Comparison of ENCODE assay signal across 1 cellular context in genomic region chr2:199955339-199956061, GRCh38.
A peak's percentile ranks its signal among the peaks of the same experiment; 100 is the strongest.
TF ChIP-seq lines count a peak whose summit lies in the region.

TSS of gene MAIP1 (plus strand) at chr2:199955582. CDS start at chr2:199955799, 217 bp downstream.
A gene with protein sequence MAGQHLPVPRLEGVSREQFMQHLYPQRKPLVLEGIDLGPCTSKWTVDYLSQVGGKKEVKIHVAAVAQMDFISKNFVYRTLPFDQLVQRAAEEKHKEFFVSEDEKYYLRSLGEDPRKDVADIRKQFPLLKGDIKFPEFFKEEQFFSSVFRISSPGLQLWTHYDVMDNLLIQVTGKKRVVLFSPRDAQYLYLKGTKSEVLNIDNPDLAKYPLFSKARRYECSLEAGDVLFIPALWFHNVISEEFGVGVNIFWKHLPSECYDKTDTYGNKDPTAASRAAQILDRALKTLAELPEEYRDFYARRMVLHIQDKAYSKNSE (minus strand): TSS chr2:199955491. CDS start chr2:199955470, 21 bp downstream.

TF ChIP-seq in HepG2, 621 proteins besides CTCF, POLR2A, EP300 and RAD21 (continued from another document and continues in another):
- TF ChIP-seq ZNF891 (CRISPR knock-in tag; IDR thresholded peaks at IDR 0.05), result peak; percentile 90; the same call in 1 of the 2 replicates
- no peak for TF ChIP-seq MEIS2 (CRISPR knock-in tag; IDR thresholded peaks at IDR 0.05)
- TF ChIP-seq, protein P1, sequence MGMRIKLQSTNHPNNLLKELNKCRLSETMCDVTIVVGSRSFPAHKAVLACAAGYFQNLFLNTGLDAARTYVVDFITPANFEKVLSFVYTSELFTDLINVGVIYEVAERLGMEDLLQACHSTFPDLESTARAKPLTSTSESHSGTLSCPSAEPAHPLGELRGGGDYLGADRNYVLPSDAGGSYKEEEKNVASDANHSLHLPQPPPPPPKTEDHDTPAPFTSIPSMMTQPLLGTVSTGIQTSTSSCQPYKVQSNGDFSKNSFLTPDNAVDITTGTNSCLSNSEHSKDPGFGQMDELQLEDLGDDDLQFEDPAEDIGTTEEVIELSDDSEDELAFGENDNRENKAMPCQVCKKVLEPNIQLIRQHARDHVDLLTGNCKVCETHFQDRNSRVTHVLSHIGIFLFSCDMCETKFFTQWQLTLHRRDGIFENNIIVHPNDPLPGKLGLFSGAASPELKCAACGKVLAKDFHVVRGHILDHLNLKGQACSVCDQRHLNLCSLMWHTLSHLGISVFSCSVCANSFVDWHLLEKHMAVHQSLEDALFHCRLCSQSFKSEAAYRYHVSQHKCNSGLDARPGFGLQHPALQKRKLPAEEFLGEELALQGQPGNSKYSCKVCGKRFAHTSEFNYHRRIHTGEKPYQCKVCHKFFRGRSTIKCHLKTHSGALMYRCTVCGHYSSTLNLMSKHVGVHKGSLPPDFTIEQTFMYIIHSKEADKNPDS (CRISPR knock-in tag; IDR thresholded peaks at IDR 0.05), result peak; percentile 70; the same call in 1 of the 2 replicates
- TF ChIP-seq ZFYVE20 (CRISPR knock-in tag; IDR thresholded peaks at IDR 0.05; ENCODE audit: borderline replicate concordance, low read depth), result no peak
- peak; percentile 97 for TF ChIP-seq ZNF547 (CRISPR knock-in tag; IDR thresholded peaks at IDR 0.05)
- TF ChIP-seq ATF2 (CRISPR knock-in tag; IDR thresholded peaks at IDR 0.05), result peak; percentile 68
- TF ChIP-seq PCBP1 (IDR thresholded peaks at IDR 0.05; ENCODE audit: borderline replicate concordance, low read depth, low read length), result peak; percentile 95
- peak; percentile 69 for TF ChIP-seq ZC3H13 (CRISPR knock-in tag; IDR thresholded peaks at IDR 0.05)
- TF ChIP-seq ZFAT (CRISPR knock-in tag; conservative IDR thresholded peaks at IDR 0.05), result no peak; the same call in 1 of the 2 replicates
- peak; percentile 76 for TF ChIP-seq SPEN (CRISPR knock-in tag; IDR thresholded peaks at IDR 0.05; ENCODE audit: low read depth)
- TF ChIP-seq POGZ (CRISPR knock-in tag; IDR thresholded peaks at IDR 0.05), result peak; percentile 99
- no peak for TF ChIP-seq ZNF510 (CRISPR knock-in tag; IDR thresholded peaks at IDR 0.05; ENCODE audit: low read depth)
- TF ChIP-seq, protein P2, sequence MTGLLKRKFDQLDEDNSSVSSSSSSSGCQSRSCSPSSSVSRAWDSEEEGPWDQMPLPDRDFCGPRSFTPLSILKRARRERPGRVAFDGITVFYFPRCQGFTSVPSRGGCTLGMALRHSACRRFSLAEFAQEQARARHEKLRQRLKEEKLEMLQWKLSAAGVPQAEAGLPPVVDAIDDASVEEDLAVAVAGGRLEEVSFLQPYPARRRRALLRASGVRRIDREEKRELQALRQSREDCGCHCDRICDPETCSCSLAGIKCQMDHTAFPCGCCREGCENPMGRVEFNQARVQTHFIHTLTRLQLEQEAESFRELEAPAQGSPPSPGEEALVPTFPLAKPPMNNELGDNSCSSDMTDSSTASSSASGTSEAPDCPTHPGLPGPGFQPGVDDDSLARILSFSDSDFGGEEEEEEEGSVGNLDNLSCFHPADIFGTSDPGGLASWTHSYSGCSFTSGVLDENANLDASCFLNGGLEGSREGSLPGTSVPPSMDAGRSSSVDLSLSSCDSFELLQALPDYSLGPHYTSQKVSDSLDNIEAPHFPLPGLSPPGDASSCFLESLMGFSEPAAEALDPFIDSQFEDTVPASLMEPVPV (CRISPR knock-in tag; IDR thresholded peaks at IDR 0.05), result peak; percentile 99; the same call in 1 of the 2 replicates
- TF ChIP-seq GLMP (CRISPR knock-in tag; IDR thresholded peaks at IDR 0.05; ENCODE audit: borderline replicate concordance), result 0 out of 2 replicates have a peak, but pooled peaks have one; percentile 21
- peak; percentile 84 for TF ChIP-seq MED1 (CRISPR knock-in tag; IDR thresholded peaks at IDR 0.05)
- TF ChIP-seq SMAD1 (CRISPR knock-in tag; IDR thresholded peaks at IDR 0.05; ENCODE audit: borderline replicate concordance, low read depth), result peak; percentile 95
- peak; percentile 87 for TF ChIP-seq ZNF704 (CRISPR knock-in tag; IDR thresholded peaks at IDR 0.05; ENCODE audit: borderline replicate concordance)
- TF ChIP-seq NFE2 (CRISPR knock-in tag; IDR thresholded peaks at IDR 0.05), result no peak
- TF ChIP-seq ZNF282 (IDR thresholded peaks at IDR 0.05; ENCODE audit: partially characterized antibody), result no peak
- 0 out of 2 replicates have a peak, but pooled peaks have one; percentile 58 for TF ChIP-seq ZSCAN22 (CRISPR knock-in tag; IDR thresholded peaks at IDR 0.05)
- TF ChIP-seq BHLHE40 (IDR thresholded peaks at IDR 0.05; ENCODE audit: low read length), result peak; percentile 35; the same call in 1 of the 2 replicates
- TF ChIP-seq SKIL (CRISPR knock-in tag; IDR thresholded peaks at IDR 0.05; ENCODE audit: borderline replicate concordance), result peak; percentile 32; the same call in 1 of the 2 replicates
- TF ChIP-seq RXRB (CRISPR knock-in tag; IDR thresholded peaks at IDR 0.05; ENCODE audit: borderline replicate concordance), result peak; percentile 79
- TF ChIP-seq DNMT1 (CRISPR knock-in tag; IDR thresholded peaks at IDR 0.05), result 0 out of 2 replicates have a peak, but pooled peaks have one; percentile 25
- peak; percentile 98 for TF ChIP-seq ZSCAN30 (CRISPR knock-in tag; IDR thresholded peaks at IDR 0.05)
- peak; percentile 92 for TF ChIP-seq MXD3 (CRISPR knock-in tag; IDR thresholded peaks at IDR 0.05)
- TF ChIP-seq MED8 (CRISPR knock-in tag; IDR thresholded peaks at IDR 0.05; ENCODE audit: insufficient replicate concordance), result peak; percentile 98
- no peak for TF ChIP-seq MBD4 (IDR thresholded peaks at IDR 0.05; ENCODE audit: borderline replicate concordance, low read length)
- TF ChIP-seq, protein P3, sequence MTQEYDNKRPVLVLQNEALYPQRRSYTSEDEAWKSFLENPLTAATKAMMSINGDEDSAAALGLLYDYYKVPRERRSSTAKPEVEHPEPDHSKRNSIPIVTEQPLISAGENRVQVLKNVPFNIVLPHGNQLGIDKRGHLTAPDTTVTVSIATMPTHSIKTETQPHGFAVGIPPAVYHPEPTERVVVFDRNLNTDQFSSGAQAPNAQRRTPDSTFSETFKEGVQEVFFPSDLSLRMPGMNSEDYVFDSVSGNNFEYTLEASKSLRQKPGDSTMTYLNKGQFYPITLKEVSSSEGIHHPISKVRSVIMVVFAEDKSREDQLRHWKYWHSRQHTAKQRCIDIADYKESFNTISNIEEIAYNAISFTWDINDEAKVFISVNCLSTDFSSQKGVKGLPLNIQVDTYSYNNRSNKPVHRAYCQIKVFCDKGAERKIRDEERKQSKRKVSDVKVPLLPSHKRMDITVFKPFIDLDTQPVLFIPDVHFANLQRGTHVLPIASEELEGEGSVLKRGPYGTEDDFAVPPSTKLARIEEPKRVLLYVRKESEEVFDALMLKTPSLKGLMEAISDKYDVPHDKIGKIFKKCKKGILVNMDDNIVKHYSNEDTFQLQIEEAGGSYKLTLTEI (CRISPR knock-in tag; conservative IDR thresholded peaks at IDR 0.05), result no peak
- TF ChIP-seq BRF2 (CRISPR knock-in tag; IDR thresholded peaks at IDR 0.05), result peak; percentile 85; the same call in 1 of the 2 replicates
- peak; percentile 90; the same call in 1 of the 2 replicates for TF ChIP-seq ZNF468 (CRISPR knock-in tag; IDR thresholded peaks at IDR 0.05)
- no peak; the same call in 1 of the 2 replicates for TF ChIP-seq MAF1 (CRISPR knock-in tag; IDR thresholded peaks at IDR 0.05; ENCODE audit: borderline replicate concordance)
- peak; percentile 98 for TF ChIP-seq CBX1 (IDR thresholded peaks at IDR 0.05; ENCODE audit: low read depth)
- TF ChIP-seq THAP7 (CRISPR knock-in tag; IDR thresholded peaks at IDR 0.05), result peak; percentile 93
- TF ChIP-seq REST (IDR thresholded peaks at IDR 0.05; ENCODE audit: borderline replicate concordance in 1 of 2, low read depth in 1 of 2, low read length in 2 of 2), result peak in 1 of 2 experiments; percentile 34; a peak in 1 of 4 replicates
- peak; percentile 98 for TF ChIP-seq ATF7-NPFF (CRISPR knock-in tag; IDR thresholded peaks at IDR 0.05; ENCODE audit: low read depth)
- TF ChIP-seq ZNF672 (CRISPR knock-in tag; IDR thresholded peaks at IDR 0.05), result no peak
- TF ChIP-seq MEIS1 (CRISPR knock-in tag; IDR thresholded peaks at IDR 0.05; ENCODE audit: borderline replicate concordance), result peak; percentile 83; the same call in 1 of the 2 replicates
- TF ChIP-seq ZBTB42 (CRISPR knock-in tag; IDR thresholded peaks at IDR 0.05), result peak; percentile 92; the same call in 1 of the 2 replicates
- TF ChIP-seq NCOA5 (CRISPR knock-in tag; IDR thresholded peaks at IDR 0.05), result no peak
- TF ChIP-seq DMAP1 (CRISPR knock-in tag; IDR thresholded peaks at IDR 0.05), result peak; percentile 94
- 0 out of 2 replicates have a peak, but pooled peaks have one; percentile 8 for TF ChIP-seq JUNB (CRISPR knock-in tag; IDR thresholded peaks at IDR 0.05; ENCODE audit: borderline replicate concordance)
